In genomic region chr4:51942108-51942832, GRCh38 we compare ENCODE assay signal across 23 cellular contexts.
DNase-seq lines count a peak whose midpoint lies in the region; ATAC-seq and FAIRE-seq lines count a peak whose summit lies in the region.
"Had no signal": no experiment of that assay in that cellular context is flagged by ENCODE, and none has a peak within 500 bp of the region (broad histone marks: within the 10 kb centered on the region; RNA-seq: fewer than 3 reads in every experiment).

No MANE protein-coding gene starts in this region.

- peak overlapping the region; percentile 15 for H3K4me2 ChIP-seq in skeletal muscle satellite cell (ENCODE audit: low read length)
- H3K4me2 ChIP-seq: BLaER1 had no signal

- DNase-seq in GM04503 (ENCODE audit: low read depth) = peak; percentile 11
- peak; percentile 34 for DNase-seq in RCC 7860 (ENCODE audit: low spot score)
- peak; percentile 57 for DNase-seq in fibroblast of peridontal ligament (ENCODE audit: extremely low read depth)
- no peak for DNase-seq in NK-92 treated with Interleukin-12 subunit alpha and Interleukin-12 subunit beta, amount 100 ng/mL, for 24 hours (lab: John Stamatoyannopoulos, UW)
- no peak for DNase-seq in NCI-H748 (lab: John Stamatoyannopoulos, UW; ENCODE audit: unreplicated experiment)
- DNase-seq: activated naive CD4-positive, alpha-beta T cell; activated T-cell treated with anti-CD3 and anti-CD28 coated beads for 4 hours; effector CD8-positive, alpha-beta T cell; esophagus squamous epithelium; GF-D8; heart left ventricle; MV-4-11; NCI-H187 treated with DMSO at 0.1 percent for 48 hours; occipital lobe; stimulated activated naive CD8-positive, alpha-beta T cell treated with anti-CD3 and anti-CD28 coated beads, Interleukin-15, Interleukin-2, amounts not matched to agents 100 U/mL and 50 U/mL, for 24 hours; T-helper 1 cell; transverse colon had no signal

- peak; percentile 33 for FAIRE-seq in RCC 7860 (lab: Jason Lieb, UNC)
- FAIRE-seq: GM12891, H1 had no signal

- no peaks in the 10 kb centered on the region for H3K27me3 ChIP-seq in skeletal muscle satellite cell (ENCODE audit: control insufficient read depth, insufficient read depth, low read length)
- H3K27me3 ChIP-seq: BLaER1, esophagus squamous epithelium, heart left ventricle, transverse colon had no signal

- no peaks in the 10 kb centered on the region for H3K36me3 ChIP-seq in skeletal muscle satellite cell (ENCODE audit: insufficient read depth, low read length)
- H3K36me3 ChIP-seq: BLaER1, esophagus squamous epithelium, heart left ventricle, transverse colon had no signal

- no peak for ATAC-seq in HG03097 (IDR thresholded peaks at IDR 0.05; ENCODE audit: low FRiP score, unreplicated experiment)
- ATAC-seq: heart left ventricle; Right ventricle myocardium inferior; stimulated activated naive CD8-positive, alpha-beta T cell treated with anti-CD3 and anti-CD28 coated beads, Interleukin-15, Interleukin-2, amounts not matched to agents 100 U/mL and 50 U/mL, for 24 hours had no signal

- no peak overlapping the region for H3K9ac ChIP-seq in skeletal muscle satellite cell (ENCODE audit: low read depth, low read length)
- H3K9ac ChIP-seq: BLaER1 had no signal

- no peaks in the 10 kb centered on the region for H3K9me3 ChIP-seq in skeletal muscle satellite cell (replicated peaks; ENCODE audit: low read length)
- H3K9me3 ChIP-seq: BLaER1, esophagus squamous epithelium, transverse colon had no signal

- H3K4me1 ChIP-seq in skeletal muscle satellite cell (ENCODE audit: control insufficient read depth, insufficient read depth, low read length) = peaks cover 18% of the 10 kb centered on the region
- H3K4me1 ChIP-seq: BLaER1, esophagus squamous epithelium, transverse colon had no signal

- H3K4me3 ChIP-seq in skeletal muscle satellite cell (ENCODE audit: low read length) = no peak overlapping the region
- H3K4me3 ChIP-seq: BLaER1, esophagus squamous epithelium, heart left ventricle, transverse colon had no signal

Comparison
In these comparisons a context has a peak if more than half of its experiments do, and no peak if none do; other contexts are left out.
1. DNase-seq: peak in GM04503 (single experiment), RCC 7860 (single experiment) and fibroblast of peridontal ligament (single experiment); none in NK-92 treated with Interleukin-12 subunit alpha and Interleukin-12 subunit beta, amount 100 ng/mL, for 24 hours (single experiment) and NCI-H748 (single experiment).